Comparison of ENCODE assay signal across 13 cellular contexts in the genomic region with DNA sequence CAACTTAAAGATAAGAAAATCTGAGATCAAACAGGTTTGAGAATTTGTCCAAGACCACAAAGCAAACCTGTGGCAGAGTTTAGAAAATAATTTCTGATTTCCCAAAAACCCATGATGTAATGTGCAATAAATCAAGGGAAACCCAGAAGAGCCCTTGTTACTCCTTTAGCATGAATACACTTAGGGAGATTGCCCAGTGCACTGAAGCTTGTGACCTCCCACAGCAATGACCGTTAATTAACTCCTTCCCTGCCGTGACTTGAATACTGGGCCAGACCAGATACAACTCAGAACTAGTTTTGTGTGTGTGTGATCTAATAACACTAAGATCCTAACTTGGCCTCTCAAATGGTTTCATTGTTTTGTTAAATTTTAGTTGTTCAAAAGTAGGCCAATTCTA. TPM values are rescaled to one million over a fixed set of nuclear protein-coding genes. Genes with fewer than 3 reads are reported as not detected.
A peak's percentile ranks its signal among the peaks of the same experiment; 100 is the strongest.
DNase-seq lines count a peak whose midpoint lies in the region; ATAC-seq and TF ChIP-seq lines count a peak whose summit lies in the region.
"Had no signal": no experiment of that assay in that cellular context is flagged by ENCODE, and none has a peak within 500 bp of the region (broad histone marks: within the 10 kb centered on the region; RNA-seq: fewer than 3 reads in every experiment).

No MANE protein-coding gene starts in this region.

- peak overlapping the region in 1 of 3 donors; percentile 1 for H3K27ac Mint-ChIP-seq in IgD-negative memory B cell

- H3K4me1 ChIP-seq in SK-N-SH (ENCODE audit: control insufficient read depth in 1 of 2, insufficient read depth in 2 of 2, low read depth in 1 of 2, low read length in 1 of 2): peaks cover 3 to 12% of the 10 kb centered on the region in 2 experiments; a peak in 2 of 4 replicates
- peaks cover 22% of the 10 kb centered on the region for H3K4me1 ChIP-seq in osteoblast (ENCODE audit: insufficient read depth, low read length)

- no peak for ATAC-seq in SK-N-SH treated with all-trans-retinoic acid at 6 μM for 48 hours
- ATAC-seq: pancreas had no signal

- POLR2A ChIA-PET in SK-N-SH (lab: Yijun Ruan, JAX): no interaction called here
- POLR2A ChIA-PET in GM10248 (lab: Yijun Ruan, JAX): no interaction called here

- H3K4me3 ChIP-seq in SK-N-SH (ENCODE audit: low read depth in 2 of 2, low read length in 1 of 2): no peak overlapping the region
- H3K4me3 ChIP-seq in coronary artery: peak overlapping the region; percentile 80
- H3K4me3 ChIP-seq in osteoblast (ENCODE audit: insufficient read depth, low read length): no peak overlapping the region
- H3K4me3 ChIP-seq: pancreas had no signal

- H3K9me3 ChIP-seq in SK-N-SH (no peaks in the 10 kb centered on the region), osteoblast (ENCODE audit: low read depth, low read length) (no peaks in the 10 kb centered on the region)
- H3K9me3 ChIP-seq: pancreas had no signal

- no peak for TF ChIP-seq RAD21 in SK-N-SH (IDR thresholded peaks at IDR 0.05; ENCODE audit: low read length)

- H3K27me3 Mint-ChIP-seq in IgD-negative memory B cell: no peaks in the 10 kb centered on the region

- H3K36me3 Mint-ChIP-seq in IgD-negative memory B cell: no peaks in the 10 kb centered on the region

- no peak overlapping the region for H3K9ac ChIP-seq in SK-N-SH

- no peak overlapping the region for H2AFZ ChIP-seq in SK-N-SH (ENCODE audit: low read depth)
- no peak overlapping the region for H2AFZ ChIP-seq in osteoblast (ENCODE audit: low read length)

- H3K9me2 ChIP-seq in SK-N-SH: no peaks in the 10 kb centered on the region

- no peaks in the 10 kb centered on the region for H3K9me3 Mint-ChIP-seq in IgD-negative memory B cell

- H3K27ac ChIP-seq in SK-N-SH (ENCODE audit: low read depth in 2 of 2, low read length in 1 of 2): no peak overlapping the region
- H3K27ac ChIP-seq in coronary artery: no peak overlapping the region
- no peak overlapping the region for H3K27ac ChIP-seq in osteoblast (ENCODE audit: low read depth, low read length)
- H3K27ac ChIP-seq: HL-60, pancreas had no signal

- H3K79me2 ChIP-seq in SK-N-SH (ENCODE audit: insufficient read depth) (peaks cover 61% of the 10 kb centered on the region), osteoblast (ENCODE audit: insufficient read depth, low read length) (peaks cover 34% of the 10 kb centered on the region)

- H3K27me3 ChIP-seq in SK-N-SH (ENCODE audit: insufficient read depth) (no peaks in the 10 kb centered on the region), osteoblast (ENCODE audit: insufficient read depth, low read length) (no peaks in the 10 kb centered on the region)
- H3K27me3 ChIP-seq: pancreas had no signal

- H3K36me3 ChIP-seq in SK-N-SH (replicated peaks in 1 of 2; ENCODE audit: control insufficient read depth in 1 of 2, insufficient read depth in 2 of 2, low read length in 1 of 2) (no peaks in the 10 kb centered on the region), osteoblast (ENCODE audit: insufficient read depth, low read length) (no peaks in the 10 kb centered on the region)
- H3K36me3 ChIP-seq: pancreas had no signal

- TF ChIP-seq CTCF in SK-N-SH (IDR thresholded peaks at IDR 0.05) (no peak), coronary artery (IDR thresholded peaks at IDR 0.05) (no peak), osteoblast (IDR thresholded peaks at IDR 0.05; ENCODE audit: extremely low read depth, low read depth, low read length) (no peak), GM10248 (IDR thresholded peaks at IDR 0.05; ENCODE audit: control extremely low read depth, extremely low read depth, low read depth, missing control alignments) (no peak)

- H3F3A ChIP-seq in SK-N-SH (replicated peaks; ENCODE audit: insufficient read depth): peaks cover 5% of the 10 kb centered on the region

- 52% methylated on average over 2 of the region's 2 CpGs for WGBS in SK-N-SH (ENCODE audit: low lambda C conversion rate)

- H3K4me3 Mint-ChIP-seq in IgD-negative memory B cell: peak overlapping the region; percentile 44 to 93 (median 66)

- CTCF ChIA-PET in SK-N-SH (lab: Yijun Ruan, JAX) (interaction anchor here (1.6 kb wide), 1 partner anchor 8 kb away, joined by 3 read pairs; no protein-coding TSS in a partner anchor), GM10248 (lab: Yijun Ruan, JAX) (interaction anchor here (1.0 to 1.3 kb wide), 3 partner anchors 9 to 572 kb away, joined by 3 read pairs; no protein-coding TSS in a partner anchor)

- H3K4me1 Mint-ChIP-seq in IgD-negative memory B cell: peaks cover 12 to 23% (median 21%) of the 10 kb centered on the region in 3 donors

- no peak for TF ChIP-seq EP300 in SK-N-SH (IDR thresholded peaks at IDR 0.05; ENCODE audit: borderline replicate concordance in 1 of 2, low read depth in 1 of 2, low read length in 1 of 2)

- H4K20me1 ChIP-seq in SK-N-SH (ENCODE audit: insufficient read depth) (no peaks in the 10 kb centered on the region), osteoblast (ENCODE audit: insufficient read depth, low read length) (peaks cover 9% of the 10 kb centered on the region)

- H3K4me2 ChIP-seq in SK-N-SH: peak overlapping the region; percentile 92
- H3K4me2 ChIP-seq in osteoblast (ENCODE audit: insufficient read depth, low read length): peak overlapping the region; percentile 22

- no peak for DNase-seq in SK-N-SH
- DNase-seq in coronary artery (ENCODE audit: low spot score): no peak
- DNase-seq in osteoblast (ENCODE audit: insufficient read length, low spot score, missing footprints): peak; percentile 90
- no peak for DNase-seq in GM10248 (ENCODE audit: extremely low spot score)
- DNase-seq in effector CD4-positive, alpha-beta T cell: no peak
- DNase-seq in stimulated activated CD4-positive, alpha-beta T cell treated with anti-CD3 and anti-CD28 coated beads, Interleukin-4, amount 100 ng/mL, for 4 hours: no peak
- DNase-seq: hypothalamus, NCI-H446, T-helper 9 cell had no signal

TF ChIP-seq in SK-N-SH, 30 proteins besides CTCF, POLR2A, EP300 and RAD21 (continues in another document):
- TF ChIP-seq MEF2A (IDR thresholded peaks at IDR 0.05; ENCODE audit: borderline replicate concordance, low read depth): no peak
- no peak for TF ChIP-seq GABPA (IDR thresholded peaks at IDR 0.05; ENCODE audit: low read depth)
- TF ChIP-seq FOXM1 (IDR thresholded peaks at IDR 0.05; ENCODE audit: low read depth): no peak
- TF ChIP-seq NRF1 (IDR thresholded peaks at IDR 0.05; ENCODE audit: low read depth, low read length): no peak
- TF ChIP-seq GATA2 (CRISPR knock-in tag; IDR thresholded peaks at IDR 0.05): no peak
- TF ChIP-seq, protein P1, sequence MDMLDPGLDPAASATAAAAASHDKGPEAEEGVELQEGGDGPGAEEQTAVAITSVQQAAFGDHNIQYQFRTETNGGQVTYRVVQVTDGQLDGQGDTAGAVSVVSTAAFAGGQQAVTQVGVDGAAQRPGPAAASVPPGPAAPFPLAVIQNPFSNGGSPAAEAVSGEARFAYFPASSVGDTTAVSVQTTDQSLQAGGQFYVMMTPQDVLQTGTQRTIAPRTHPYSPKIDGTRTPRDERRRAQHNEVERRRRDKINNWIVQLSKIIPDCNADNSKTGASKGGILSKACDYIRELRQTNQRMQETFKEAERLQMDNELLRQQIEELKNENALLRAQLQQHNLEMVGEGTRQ (IDR thresholded peaks at IDR 0.05; ENCODE audit: borderline replicate concordance, low read depth, low read length): no peak
- no peak for TF ChIP-seq CHD2 (IDR thresholded peaks at IDR 0.05; ENCODE audit: low read length, partially characterized antibody)
- no peak for TF ChIP-seq SIN3A (IDR thresholded peaks at IDR 0.05; ENCODE audit: borderline replicate concordance, low read depth, low read length)

TF ChIP-seq in SK-N-SH treated with all-trans-retinoic acid at 6 μM for 48 hours, 23 proteins besides CTCF, POLR2A, EP300 and RAD21 (continues in another document):
- TF ChIP-seq RARB (CRISPR knock-in tag; IDR thresholded peaks at IDR 0.05) (no peak), GLIS3 (CRISPR knock-in tag; IDR thresholded peaks at IDR 0.05) (no peak), ZNF565 (CRISPR knock-in tag; conservative IDR thresholded peaks at IDR 0.05; ENCODE audit: low read depth) (no peak), TCF4 (CRISPR knock-in tag; IDR thresholded peaks at IDR 0.05; ENCODE audit: borderline replicate concordance) (no peak), TOX (CRISPR knock-in tag; IDR thresholded peaks at IDR 0.05; ENCODE audit: borderline replicate concordance) (no peak), PPARA (CRISPR knock-in tag; IDR thresholded peaks at IDR 0.05; ENCODE audit: borderline replicate concordance) (no peak)
- TF ChIP-seq, protein P2, sequence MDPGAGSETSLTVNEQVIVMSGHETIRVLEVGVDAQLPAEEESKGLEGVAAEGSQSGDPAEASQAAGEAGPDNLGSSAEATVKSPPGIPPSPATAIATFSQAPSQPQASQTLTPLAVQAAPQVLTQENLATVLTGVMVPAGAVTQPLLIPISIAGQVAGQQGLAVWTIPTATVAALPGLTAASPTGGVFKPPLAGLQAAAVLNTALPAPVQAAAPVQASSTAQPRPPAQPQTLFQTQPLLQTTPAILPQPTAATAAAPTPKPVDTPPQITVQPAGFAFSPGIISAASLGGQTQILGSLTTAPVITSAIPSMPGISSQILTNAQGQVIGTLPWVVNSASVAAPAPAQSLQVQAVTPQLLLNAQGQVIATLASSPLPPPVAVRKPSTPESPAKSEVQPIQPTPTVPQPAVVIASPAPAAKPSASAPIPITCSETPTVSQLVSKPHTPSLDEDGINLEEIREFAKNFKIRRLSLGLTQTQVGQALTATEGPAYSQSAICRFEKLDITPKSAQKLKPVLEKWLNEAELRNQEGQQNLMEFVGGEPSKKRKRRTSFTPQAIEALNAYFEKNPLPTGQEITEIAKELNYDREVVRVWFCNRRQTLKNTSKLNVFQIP (CRISPR knock-in tag; IDR thresholded peaks at IDR 0.05; ENCODE audit: borderline replicate concordance, low read depth): no peak

RNA-seq across cellular contexts. Expression of gene PRKAR2A, which starts 2.5 kb away (rescaled TPM):
- polyA plus RNA-seq in SK-N-SH (2012; rRNA removed) (5.2 and 5.7 TPM in 2 replicates), IgD-negative memory B cell (10.0 TPM)
- 7.3 and 7.4 TPM in 2 replicates for polyA plus RNA-seq in SK-N-SH (2012; cell fraction: cytosol; rRNA removed)
- 5.2 and 14.8 TPM in 2 replicates for polyA plus RNA-seq in SK-N-SH (2012; cell fraction: nucleus; rRNA removed)
- total RNA-seq in osteoblast: 43.6 and 47.4 TPM in 2 replicates

RNA-seq across cellular contexts. Expression of gene SLC25A20, which starts 53.5 kb away (rescaled TPM):
- polyA plus RNA-seq in SK-N-SH (2012; rRNA removed): 30.3 and 41.9 TPM in 2 replicates
- 44.9 and 50.7 TPM in 2 replicates for polyA plus RNA-seq in SK-N-SH (2012; cell fraction: cytosol; rRNA removed)
- polyA plus RNA-seq in SK-N-SH (2012; cell fraction: nucleus; rRNA removed): 26.5 and 40.0 TPM in 2 replicates
- 13.7 TPM for polyA plus RNA-seq in IgD-negative memory B cell
- 11.2 and 11.9 TPM in 2 replicates for total RNA-seq in osteoblast
